8 cellular contexts compared by ENCODE assay signal in genomic region chr2:64654063-64654811, GRCh38. TPM values are rescaled to one million over a fixed set of nuclear protein-coding genes. Genes with fewer than 3 reads are reported as not detected.
DNase-seq lines count a peak whose midpoint lies in the region; ATAC-seq, FAIRE-seq and TF ChIP-seq lines count a peak whose summit lies in the region.

No MANE protein-coding gene starts in this region.

- TF ChIP-seq POLR2A in GM15510 (IDR thresholded peaks at IDR 0.05; ENCODE audit: borderline replicate concordance, extremely low read depth, insufficient read length): peak; percentile 76

- peak; percentile 32 for ATAC-seq in HG02588 (IDR thresholded peaks at IDR 0.05; ENCODE audit: unreplicated experiment)

- H3K4me2 ChIP-seq in astrocyte (ENCODE audit: low read length): peak overlapping the region; percentile 85

- DNase-seq in NAMALWA (ENCODE audit: low spot score): peak; percentile 88
- peak; percentile 58 for DNase-seq in T-helper 22 cell (ENCODE audit: low read depth)
- DNase-seq in astrocyte (ENCODE audit: low read depth): peak; percentile 76
- no peak for DNase-seq in iPS DF 6.9 (ENCODE audit: low read depth, low spot score)
- DNase-seq in cerebellar nuclear complex (lab: John Stamatoyannopoulos, UW): no peak

- H3K27me3 Mint-ChIP-seq in astrocyte (ENCODE audit: low read depth, unreplicated experiment): no peaks in the 10 kb centered on the region

- peak overlapping the region; percentile 96 for H3K27ac Mint-ChIP-seq in astrocyte (ENCODE audit: unreplicated experiment)

- peaks cover 34% of the 10 kb centered on the region for H4K20me1 ChIP-seq in astrocyte (ENCODE audit: insufficient read depth, low read length)

- peaks cover 36% of the 10 kb centered on the region for H3K4me1 Mint-ChIP-seq in astrocyte (ENCODE audit: low read depth, unreplicated experiment)

- H3K27me3 ChIP-seq in astrocyte (ENCODE audit: insufficient read depth, low read length) (no peaks in the 10 kb centered on the region), iPS DF 6.9 (ENCODE audit: control insufficient read depth, insufficient read depth, low read length) (peaks cover 1% of the 10 kb centered on the region; the same call in 1 of the 2 replicates), skeletal muscle tissue (ENCODE audit: control insufficient read depth in 3 of 3, insufficient read depth in 3 of 3, low read length in 3 of 3) (no peaks in the 10 kb centered on the region)

- peaks cover 28% of the 10 kb centered on the region for H3K4me1 ChIP-seq in astrocyte (ENCODE audit: insufficient read depth, low read length)
- H3K4me1 ChIP-seq in iPS DF 6.9 (ENCODE audit: control insufficient read depth, insufficient read depth, low read length): peaks cover 2% of the 10 kb centered on the region; the same call in 1 of the 2 replicates
- H3K4me1 ChIP-seq in skeletal muscle tissue (ENCODE audit: control insufficient read depth in 3 of 3, insufficient read depth in 3 of 3, low read length in 3 of 3): peaks cover 26 to 33% (median 29%) of the 10 kb centered on the region in 3 donors

- peak overlapping the region; percentile 83 for H3K9ac ChIP-seq in astrocyte (ENCODE audit: low read length)
- H3K9ac ChIP-seq in skeletal muscle tissue (ENCODE audit: low read depth in 1 of 3, low read length in 3 of 3): peak overlapping the region; percentile 90 to 94 (median 94)

- H3K4me3 Mint-ChIP-seq in astrocyte (ENCODE audit: unreplicated experiment): peak overlapping the region; percentile 81

- no peak for TF ChIP-seq CTCF in astrocyte (IDR thresholded peaks at IDR 0.05; ENCODE audit: insufficient read depth, low read depth, low read length)

- no CpG with 5 or more reads among the region's 70 CpGs for WGBS in iPS DF 6.9 (ENCODE audit: insufficient coverage, insufficient read length)

- H3K79me2 ChIP-seq in astrocyte (ENCODE audit: insufficient read depth, low read length): peaks cover 38% of the 10 kb centered on the region

- peak overlapping the region; percentile 37 for H2AFZ ChIP-seq in astrocyte (ENCODE audit: low read depth, low read length)

- H3K4me3 ChIP-seq in astrocyte (ENCODE audit: insufficient read depth, low read depth, low read length) (peak overlapping the region; percentile 61), iPS DF 6.9 (ENCODE audit: low read length) (peak overlapping the region; percentile 37), skeletal muscle tissue (ENCODE audit: low read length in 3 of 3) (peak overlapping the region; percentile 81 to 87 (median 86))

- peaks cover 1% of the 10 kb centered on the region for H3K36me3 Mint-ChIP-seq in astrocyte (ENCODE audit: low read depth, unreplicated experiment)

- H3K27ac ChIP-seq in astrocyte (ENCODE audit: low read depth, low read length): peak overlapping the region; percentile 84
- no peak overlapping the region for H3K27ac ChIP-seq in iPS DF 6.9 (ENCODE audit: low read length)
- peak overlapping the region; percentile 95 for H3K27ac ChIP-seq in skeletal muscle tissue (ENCODE audit: low read depth, low read length)

- H3K36me3 ChIP-seq in astrocyte (ENCODE audit: insufficient read depth, low read length): no peaks in the 10 kb centered on the region
- H3K36me3 ChIP-seq in iPS DF 6.9 (ENCODE audit: control insufficient read depth, insufficient read depth, low read length): no peaks in the 10 kb centered on the region
- H3K36me3 ChIP-seq in skeletal muscle tissue (ENCODE audit: control insufficient read depth in 3 of 3, insufficient read depth in 3 of 3, low read length in 3 of 3): no peaks in the 10 kb centered on the region

- no peak for FAIRE-seq in astrocyte (lab: Jason Lieb, UNC)

- H3K9me3 Mint-ChIP-seq in astrocyte (ENCODE audit: unreplicated experiment): no peaks in the 10 kb centered on the region

- no peaks in the 10 kb centered on the region for H3K9me3 ChIP-seq in astrocyte (ENCODE audit: insufficient read depth, low read depth, low read length)
- H3K9me3 ChIP-seq in iPS DF 6.9 (ENCODE audit: control insufficient read depth, insufficient read depth, low read length): no peaks in the 10 kb centered on the region
- H3K9me3 ChIP-seq in skeletal muscle tissue (ENCODE audit: control insufficient read depth in 3 of 3, low read length in 3 of 3): no peaks in the 10 kb centered on the region

RNA-seq across cellular contexts. Expression of gene SERTAD2, which starts 0.5 kb away (rescaled TPM):
- total RNA-seq in astrocyte (39.9 and 42.2 TPM in 2 replicates), skeletal muscle tissue (9.4 TPM)

Comparison
In these comparisons a context has a peak if more than half of its experiments do, and no peak if none do; other contexts are left out.
1. DNase-seq: peak in NAMALWA (single experiment), T-helper 22 cell (single experiment) and astrocyte (single experiment); none in iPS DF 6.9 (single experiment) and cerebellar nuclear complex (0 of 2).
2. Peak in every context shown above with its lines, with median percentiles within 50 percentile points of each other: H3K4me3 ChIP-seq.